ENCODE assay signal across 7 cellular contexts in genomic region chr2:153519260-153519875, GRCh38. TPM values are rescaled to one million over a fixed set of nuclear protein-coding genes. Genes with fewer than 3 reads are reported as not detected.
DNase-seq lines count a peak whose midpoint lies in the region; ATAC-seq and TF ChIP-seq lines count a peak whose summit lies in the region.

No MANE protein-coding gene starts in this region.

- H3K4me2 ChIP-seq in OCI-LY7 (ENCODE audit: low read length), result no peak overlapping the region

- no peak overlapping the region for H3K27ac Mint-ChIP-seq in glutamatergic neuron (ENCODE audit: unreplicated experiment)

- H3K27me3 Mint-ChIP-seq in glutamatergic neuron (ENCODE audit: unreplicated experiment), result no peaks in the 10 kb centered on the region

- no peak overlapping the region for H3K4me3 Mint-ChIP-seq in glutamatergic neuron (ENCODE audit: unreplicated experiment)

- BruUV-seq in OCI-LY7 (replicated peaks; lab: Mats Ljungman, UMichigan), result no TSS peak

- H3K36me3 Mint-ChIP-seq in glutamatergic neuron (ENCODE audit: unreplicated experiment), result no peaks in the 10 kb centered on the region

- peaks cover 1% of the 10 kb centered on the region for H3K9me3 Mint-ChIP-seq in glutamatergic neuron (ENCODE audit: unreplicated experiment)

- TF ChIP-seq CTCF in OCI-LY7 (conservative IDR thresholded peaks at IDR 0.05; ENCODE audit: low read length), result peak; percentile 95
- peak; percentile 87 for TF ChIP-seq CTCF in glutamatergic neuron (IDR thresholded peaks at IDR 0.05; ENCODE audit: partially characterized antibody, unreplicated experiment)

- no peaks in the 10 kb centered on the region for H3K9me3 ChIP-seq in OCI-LY7 (ENCODE audit: low read length)

- CTCF ChIA-PET in OCI-LY7 (lab: Charles Lee; ENCODE audit: unreplicated experiment), result no interaction called here

- no peak overlapping the region for H2AFZ ChIP-seq in OCI-LY7 (ENCODE audit: low read length)

- intact Hi-C loops in OCI-LY7 (cut with micrococcal nuclease; ENCODE audit: unreplicated experiment), result loop anchor here (5.0 to 10.0 kb wide), 4 partner anchors 357 to 1485 kb away; no protein-coding TSS in a partner anchor
- intact Hi-C loops in sciatic nerve (cut with DNase I), result no loop called here

- H3K4me1 ChIP-seq in OCI-LY7 (ENCODE audit: insufficient read depth, low read length, poor library complexity, severe bottlenecking), result no peaks in the 10 kb centered on the region

- H3K4me1 Mint-ChIP-seq in glutamatergic neuron (ENCODE audit: low read depth, unreplicated experiment), result no peaks in the 10 kb centered on the region

- H3K36me3 ChIP-seq in OCI-LY7 (ENCODE audit: insufficient read depth, low read length), result no peaks in the 10 kb centered on the region

- peak; percentile 49 for DNase-seq in ELR (ENCODE audit: low read depth)
- peak; percentile 56 for DNase-seq in HK-2 (ENCODE audit: unreplicated experiment)
- peak; percentile 53 for DNase-seq in OCI-LY7 (ENCODE audit: low spot score)
- DNase-seq in activated effector memory CD4-positive, alpha-beta T cell treated with Interleukin-2 at 50 U/mL for 16 hours, result peak; percentile 8
- peak; percentile 53 for DNase-seq in glutamatergic neuron
- peak; percentile 70 for DNase-seq in sciatic nerve (ENCODE audit: low spot score)

- ATAC-seq in sciatic nerve (no peak), HG03139 (IDR thresholded peaks at IDR 0.05; ENCODE audit: unreplicated experiment) (no peak)

- H3K9me2 ChIP-seq in OCI-LY7 (ENCODE audit: insufficient read depth, low read length), result no peaks in the 10 kb centered on the region

- POLR2A ChIA-PET in OCI-LY7 (lab: Charles Lee), result interaction anchor here (1.0 kb wide), 1 partner anchor 660 kb away, joined by 3 read pairs; no protein-coding TSS in a partner anchor

- H3K79me2 ChIP-seq in OCI-LY7 (ENCODE audit: insufficient read depth, low read depth, low read length), result no peaks in the 10 kb centered on the region

- H4K20me1 ChIP-seq in OCI-LY7 (ENCODE audit: insufficient read depth, low read length), result no peaks in the 10 kb centered on the region

- H3K4me3 ChIP-seq in OCI-LY7 (ENCODE audit: low read depth, low read length, poor library complexity, severe bottlenecking), result no peak overlapping the region

- H3K27ac ChIP-seq in OCI-LY7 (ENCODE audit: low read depth, low read length, poor library complexity, severe bottlenecking), result no peak overlapping the region

RNA-seq across cellular contexts. Expression of gene RPRM, which starts 40.8 kb away (rescaled TPM):
- total RNA-seq in OCI-LY7 (2014; rRNA removed; shearing (Covaris generic)), result not detected in 2 replicates
- total RNA-seq in OCI-LY7 (2022), result not detected in 2 replicates
- total RNA-seq in glutamatergic neuron (ENCODE audit: unreplicated experiment), result 95.9 TPM
- total RNA-seq in sciatic nerve, result 0.22 TPM

Comparison
In these comparisons a context has a peak if more than half of its experiments do, and no peak if none do; other contexts are left out.
1. DNase-seq: peak in every context shown above with its lines; median percentile 70 in sciatic nerve; 56 in HK-2; 53 in OCI-LY7; 53 in glutamatergic neuron; 49 in ELR; 8 in activated effector memory CD4-positive, alpha-beta T cell treated with Interleukin-2 at 50 U/mL for 16 hours.
2. RNA of gene RPRM, which starts 40.8 kb away (total RNA-seq): 95.9 TPM in glutamatergic neuron (single experiment); 0.22 TPM in sciatic nerve (single experiment) and not detected in OCI-LY7; every median in the first group is over 10 times any median in the second.